8 cellular contexts compared by ENCODE assay signal in genomic region chr7:99409192-99409572, GRCh38. TPM values are rescaled to one million over a fixed set of nuclear protein-coding genes. Genes with fewer than 3 reads are reported as not detected.
DNase-seq lines count a peak whose midpoint lies in the region; ATAC-seq and TF ChIP-seq lines count a peak whose summit lies in the region.

No MANE protein-coding gene starts in this region.

- no peak overlapping the region for H2BK15ac ChIP-seq in H9 (ENCODE audit: low read depth, low read length)

- H2AK5ac ChIP-seq in H9 (ENCODE audit: insufficient read length, low read length) (no peak overlapping the region), trophoblast cell (ENCODE audit: low read length) (peak overlapping the region; percentile 41)

- H3K4ac ChIP-seq in H9 (ENCODE audit: low read depth, low read length) = no peak overlapping the region; the same call in 1 of the 2 replicates
- H3K4ac ChIP-seq in trophoblast cell (ENCODE audit: low read depth, low read length) = peak overlapping the region; percentile 81

- ATAC-seq in CD8-positive, alpha-beta T cell = peak; percentile 21
- no peak for ATAC-seq in HG03457 (IDR thresholded peaks at IDR 0.05; ENCODE audit: unreplicated experiment)
- no peak for ATAC-seq in GM21360 (IDR thresholded peaks at IDR 0.05; ENCODE audit: unreplicated experiment)

- peak overlapping the region; percentile 83 for H3K27ac ChIP-seq in CD8-positive, alpha-beta T cell (ENCODE audit: low read depth, low read length)
- peak overlapping the region; percentile 94 for H3K27ac ChIP-seq in H9 (ENCODE audit: insufficient read length, low read depth, low read length)
- peak overlapping the region; percentile 99 for H3K27ac ChIP-seq in SK-N-MC
- H3K27ac ChIP-seq in esophagus (ENCODE audit: low read depth in 2 of 2, low read length in 1 of 2) = peak overlapping the region; percentile 91 to 98
- H3K27ac ChIP-seq in trophoblast cell (ENCODE audit: low read depth, low read length) = peak overlapping the region; percentile 72

- peak overlapping the region; percentile 94 for H3K4me3 Mint-ChIP-seq in CD8-positive, alpha-beta T cell
- peak overlapping the region; percentile 95 to 96 for H3K4me3 Mint-ChIP-seq in H9

- TF ChIP-seq CTCF in CD8-positive, alpha-beta T cell (IDR thresholded peaks at IDR 0.05) = no peak
- no peak for TF ChIP-seq CTCF in H9 (conservative IDR thresholded peaks at IDR 0.05)

- POLR2A ChIA-PET in CD8-positive, alpha-beta T cell (lab: Charles Lee) = interaction anchor here (0.6 to 4.6 kb wide), 27 partner anchors 11 to 1020 kb away, joined by 3 to 57 read pairs (median 4); partner anchors contain the start of genes CPSF4, MEPCE, PTCD1 and TRIM4

- H3K79me2 ChIP-seq in H9 (ENCODE audit: insufficient read depth, low read length) (peaks cover 34% of the 10 kb centered on the region), trophoblast cell (ENCODE audit: control insufficient read depth, insufficient read depth, low read length, poor library complexity) (peaks cover 19% of the 10 kb centered on the region)

- H3K4me1 Mint-ChIP-seq in CD8-positive, alpha-beta T cell (ENCODE audit: low read depth) = peaks cover 56% of the 10 kb centered on the region
- H3K4me1 Mint-ChIP-seq in H9 = peaks cover 19 to 23% of the 10 kb centered on the region in 2 experiments

- H4K8ac ChIP-seq in H9 (replicated peaks; ENCODE audit: insufficient read length, low read depth, low read length) = no peak overlapping the region
- H4K8ac ChIP-seq in trophoblast cell (ENCODE audit: low read depth, low read length) = peak overlapping the region; percentile 84

- H3K27me3 ChIP-seq in CD8-positive, alpha-beta T cell (ENCODE audit: insufficient read depth, low read length) = no peaks in the 10 kb centered on the region
- H3K27me3 ChIP-seq in H9 (ENCODE audit: insufficient read depth, low read length) (no peaks in the 10 kb centered on the region), esophagus (ENCODE audit: control insufficient read depth in 1 of 2, insufficient read depth in 2 of 2, low read length in 2 of 2) (no peaks in the 10 kb centered on the region), trophoblast cell (ENCODE audit: insufficient read depth, low read length) (peaks cover 2% of the 10 kb centered on the region)

- H2BK5ac ChIP-seq in H9 (ENCODE audit: insufficient read length, low read length) (no peak overlapping the region), trophoblast cell (ENCODE audit: low read depth, low read length, poor library complexity) (peak overlapping the region; percentile 65)

- no peaks in the 10 kb centered on the region for H3K9me3 Mint-ChIP-seq in CD8-positive, alpha-beta T cell
- no peaks in the 10 kb centered on the region for H3K9me3 Mint-ChIP-seq in H9

- DNase-seq in CD8-positive, alpha-beta T cell = no peak
- no peak for DNase-seq in H9
- DNase-seq in SK-N-MC (ENCODE audit: low read depth, low spot score) = no peak
- DNase-seq in trophoblast cell = peak in 1 of 2 donors; percentile 19
- DNase-seq in cerebellum (ENCODE audit: low spot score) = no peak

- no CpG with 5 or more reads among the region's 18 CpGs for WGBS in H9 (ENCODE audit: extremely low coverage, insufficient read length, low lambda C conversion rate)
- 0 to 1% methylated on average over 18 of the region's 18 CpGs for WGBS in esophagus, 2 donors
- no CpG with 5 or more reads among the region's 18 CpGs for WGBS in trophoblast cell (ENCODE audit: extremely low coverage, insufficient coverage, insufficient read length)

- CTCF ChIA-PET in CD8-positive, alpha-beta T cell (lab: Charles Lee) = interaction anchor here (1.0 to 2.6 kb wide), 5 partner anchors 10 to 44 kb away, joined by 3 to 13 read pairs (median 6); no protein-coding TSS in a partner anchor

- no peak overlapping the region for H4K5ac ChIP-seq in H9 (ENCODE audit: insufficient read length, low read depth, low read length)

- H3K56ac ChIP-seq in H9 (ENCODE audit: insufficient read length, low read depth, low read length) = no peak overlapping the region

- H3K23ac ChIP-seq in H9 (ENCODE audit: insufficient read length, low read depth, low read length) = no peak overlapping the region
- H3K23ac ChIP-seq in trophoblast cell (ENCODE audit: low read length) = no peak overlapping the region

- H2BK12ac ChIP-seq in H9 (ENCODE audit: insufficient read length, low read depth, low read length) = no peak overlapping the region
- H2BK12ac ChIP-seq in trophoblast cell (ENCODE audit: low read length) = no peak overlapping the region

- H4K91ac ChIP-seq in H9 (ENCODE audit: insufficient read length, low read depth, low read length) (no peak overlapping the region), trophoblast cell (ENCODE audit: low read depth, low read length) (peak overlapping the region; percentile 85)

- H3K14ac ChIP-seq in H9 (ENCODE audit: insufficient read depth, low read length) = peak overlapping the region; percentile 88
- peak overlapping the region; percentile 90 for H3K14ac ChIP-seq in trophoblast cell (ENCODE audit: low read length)

- H4K12ac ChIP-seq in trophoblast cell (ENCODE audit: low read depth, low read length) = peak overlapping the region; percentile 87

- H3K36me3 ChIP-seq in CD8-positive, alpha-beta T cell (ENCODE audit: insufficient read depth, low read length) = peaks cover 27% of the 10 kb centered on the region
- H3K36me3 ChIP-seq in SK-N-MC (ENCODE audit: insufficient read depth, low read length) (peaks cover 44% of the 10 kb centered on the region), esophagus (ENCODE audit: control insufficient read depth in 2 of 2, insufficient read depth in 2 of 2, low read length in 1 of 2) (peaks cover 3 to 10% of the 10 kb centered on the region in 2 donors), trophoblast cell (ENCODE audit: control insufficient read depth in 1 of 2, insufficient read depth in 2 of 2, low read length in 2 of 2) (peaks cover 28 to 39% of the 10 kb centered on the region in 2 experiments)

- H3K36me3 Mint-ChIP-seq in CD8-positive, alpha-beta T cell = peaks cover 55% of the 10 kb centered on the region
- peaks cover 32 to 58% (median 49%) of the 10 kb centered on the region in 3 experiments; a peak in 6 of 7 replicates for H3K36me3 Mint-ChIP-seq in H9 (ENCODE audit: insufficient read depth in 1 of 3, low read depth in 3 of 3)

- H3K4me1 ChIP-seq in CD8-positive, alpha-beta T cell (ENCODE audit: insufficient read depth, low read length) = peaks cover 35% of the 10 kb centered on the region
- no peaks in the 10 kb centered on the region for H3K4me1 ChIP-seq in H9 (ENCODE audit: insufficient read depth, low read length)
- peaks cover 3 to 6% of the 10 kb centered on the region in 2 donors for H3K4me1 ChIP-seq in esophagus (ENCODE audit: control insufficient read depth in 2 of 2, insufficient read depth in 2 of 2, low read length in 1 of 2)
- peaks cover 2 to 7% of the 10 kb centered on the region in 2 experiments for H3K4me1 ChIP-seq in trophoblast cell (ENCODE audit: control insufficient read depth in 1 of 2, insufficient read depth in 2 of 2, low read length in 2 of 2)

- no peak overlapping the region for H2BK20ac ChIP-seq in H9 (ENCODE audit: low read depth, low read length, poor library complexity, severe bottlenecking)

- H3K4me2 ChIP-seq in H9 (ENCODE audit: insufficient read depth, insufficient read length, low read length) (peak overlapping the region; percentile 91), trophoblast cell (ENCODE audit: low read length) (peak overlapping the region; percentile 79)

- H3K18ac ChIP-seq in H9 (ENCODE audit: insufficient read length, low read depth, low read length) (peak overlapping the region; percentile 69), trophoblast cell (ENCODE audit: low read length) (peak overlapping the region; percentile 71)

- H3K79me1 ChIP-seq in H9 (ENCODE audit: insufficient read depth, low read depth, low read length, poor library complexity, severe bottlenecking) (peaks cover 12% of the 10 kb centered on the region), trophoblast cell (ENCODE audit: low read length) (peaks cover 14% of the 10 kb centered on the region)

- H3K27ac Mint-ChIP-seq in CD8-positive, alpha-beta T cell = peak overlapping the region; percentile 99
- peak overlapping the region; percentile 96 to 99 (median 98) for H3K27ac Mint-ChIP-seq in H9

- no peaks in the 10 kb centered on the region for H3K9me3 ChIP-seq in CD8-positive, alpha-beta T cell (ENCODE audit: low read length)
- H3K9me3 ChIP-seq in H9 (ENCODE audit: control insufficient read depth, low read depth, low read length) = no peaks in the 10 kb centered on the region
- H3K9me3 ChIP-seq in SK-N-MC (ENCODE audit: low read depth, low read length) = no peaks in the 10 kb centered on the region
- no peaks in the 10 kb centered on the region for H3K9me3 ChIP-seq in esophagus (ENCODE audit: control insufficient read depth in 2 of 2, insufficient read depth in 1 of 2, low read depth in 1 of 2, low read length in 1 of 2)
- no peaks in the 10 kb centered on the region for H3K9me3 ChIP-seq in trophoblast cell (ENCODE audit: insufficient read depth, low read depth, low read length)

- H3K23me2 ChIP-seq in H9 (ENCODE audit: insufficient read length, low read depth, low read length, poor library complexity, severe bottlenecking) = peaks cover 16% of the 10 kb centered on the region

- H3K4me3 ChIP-seq in CD8-positive, alpha-beta T cell (ENCODE audit: low read depth, low read length) = peak overlapping the region; percentile 66
- H3K4me3 ChIP-seq in SK-N-MC (peak overlapping the region; percentile 96), esophagus (ENCODE audit: low read depth in 1 of 2, low read length in 2 of 2) (peak overlapping the region; percentile 78 to 90), trophoblast cell (ENCODE audit: low read depth, low read length) (peak overlapping the region; percentile 96)

- no peaks in the 10 kb centered on the region for H4K20me1 ChIP-seq in H9 (ENCODE audit: control insufficient read depth, insufficient read depth, insufficient read length)

- H2BK120ac ChIP-seq in H9 (ENCODE audit: low read depth, low read length, poor library complexity, severe bottlenecking) (no peak overlapping the region), trophoblast cell (ENCODE audit: insufficient read depth, low read length, poor library complexity) (peak overlapping the region; percentile 82)

- H3K9ac ChIP-seq in H9 (ENCODE audit: extremely low read depth, insufficient read length, low read length) = peak overlapping the region; percentile 83
- H3K9ac ChIP-seq in SK-N-MC (ENCODE audit: insufficient read length) = peak overlapping the region; percentile 100
- peak overlapping the region; percentile 93 for H3K9ac ChIP-seq in trophoblast cell (ENCODE audit: low read length)

- no peak overlapping the region for H3T11ph ChIP-seq in H9 (ENCODE audit: low read length)

- H3K27me3 Mint-ChIP-seq in CD8-positive, alpha-beta T cell (ENCODE audit: low read depth) = no peaks in the 10 kb centered on the region
- H3K27me3 Mint-ChIP-seq in H9 (ENCODE audit: low read depth) = no peaks in the 10 kb centered on the region

- intact Hi-C loops in CD8-positive, alpha-beta T cell (cut with DNase I, micrococcal nuclease) = loop anchor here (2.0 to 10.0 kb wide), 6 partner anchors 30 to 1020 kb away; partner anchors contain the start of genes CPSF4 (in 1 of the 2), MEPCE (in 1 of the 2), PTCD1 (in 1 of the 2) and SMURF1 (in 1 of the 2)

- H2AFZ ChIP-seq in H9 (ENCODE audit: low read length) (no peak overlapping the region), trophoblast cell (ENCODE audit: insufficient read depth, low read length, poor library complexity) (peak overlapping the region; percentile 50)

RNA-seq across cellular contexts. Expression of gene BUD31, which starts 0.4 kb away (rescaled TPM):
- total RNA-seq in CD8-positive, alpha-beta T cell = 100 to 1,000 TPM; 144 TPM
- 104 TPM in 2 replicates for total RNA-seq in H9 (2021)
- polyA plus RNA-seq in esophagus = 100 to 1,000 TPM in 1 of 2 donors, 10 to 100 TPM in 1; 93.8 to 100 TPM
- polyA plus RNA-seq in trophoblast cell (2013) = 126 and 130 TPM in 2 replicates
- total RNA-seq in cerebellum = 34.9 TPM

RNA-seq across cellular contexts. Expression of gene PDAP1, which starts 0.8 kb away (rescaled TPM):
- total RNA-seq in CD8-positive, alpha-beta T cell = 10 to 100 TPM; 34.5 to 36.2 TPM
- 150 and 160 TPM in 2 replicates for total RNA-seq in H9 (2021)
- 100 to 1,000 TPM; 110 to 182 TPM for polyA plus RNA-seq in esophagus
- polyA plus RNA-seq in trophoblast cell (2013) = 102 and 109 TPM in 2 replicates
- 15.3 TPM for total RNA-seq in cerebellum

RNA-seq across cellular contexts. Expression of gene PTCD1, which starts 29.4 kb away (rescaled TPM):
- total RNA-seq in CD8-positive, alpha-beta T cell = 1 to 10 TPM; 4.2 to 4.5 TPM
- 12.8 and 14.1 TPM in 2 replicates for total RNA-seq in H9 (2021)
- polyA plus RNA-seq in esophagus = 1 to 10 TPM; 3.2 to 3.6 TPM
- polyA plus RNA-seq in trophoblast cell (2013) = 3.7 and 4.0 TPM in 2 replicates
- 6.0 TPM for total RNA-seq in cerebellum

RNA-seq across cellular contexts. Expression of gene CPSF4, which starts 29.6 kb away (rescaled TPM):
- total RNA-seq in CD8-positive, alpha-beta T cell = 10 to 100 TPM; 33.4 to 33.9 TPM
- total RNA-seq in H9 (2021) (96.2 and 98.2 TPM in 2 replicates), cerebellum (36.0 TPM)
- 10 to 100 TPM; 22.5 to 24.3 TPM for polyA plus RNA-seq in esophagus
- polyA plus RNA-seq in trophoblast cell (2013) = 61.2 and 66.0 TPM in 2 replicates

RNA-seq across cellular contexts. Expression of gene ARPC1B, which starts 34.7 kb away (rescaled TPM):
- total RNA-seq in CD8-positive, alpha-beta T cell = 10 to 100 TPM; 68.5 to 70.5 TPM
- total RNA-seq in H9 (2021) = 56.3 and 60.7 TPM in 2 replicates
- polyA plus RNA-seq in esophagus = 10 to 100 TPM; 18.0 to 55.7 TPM
- 131 TPM in 2 replicates for polyA plus RNA-seq in trophoblast cell (2013)
- total RNA-seq in cerebellum = 14.4 TPM
